ENCODE assay signal across 7 cellular contexts in the genomic region with DNA sequence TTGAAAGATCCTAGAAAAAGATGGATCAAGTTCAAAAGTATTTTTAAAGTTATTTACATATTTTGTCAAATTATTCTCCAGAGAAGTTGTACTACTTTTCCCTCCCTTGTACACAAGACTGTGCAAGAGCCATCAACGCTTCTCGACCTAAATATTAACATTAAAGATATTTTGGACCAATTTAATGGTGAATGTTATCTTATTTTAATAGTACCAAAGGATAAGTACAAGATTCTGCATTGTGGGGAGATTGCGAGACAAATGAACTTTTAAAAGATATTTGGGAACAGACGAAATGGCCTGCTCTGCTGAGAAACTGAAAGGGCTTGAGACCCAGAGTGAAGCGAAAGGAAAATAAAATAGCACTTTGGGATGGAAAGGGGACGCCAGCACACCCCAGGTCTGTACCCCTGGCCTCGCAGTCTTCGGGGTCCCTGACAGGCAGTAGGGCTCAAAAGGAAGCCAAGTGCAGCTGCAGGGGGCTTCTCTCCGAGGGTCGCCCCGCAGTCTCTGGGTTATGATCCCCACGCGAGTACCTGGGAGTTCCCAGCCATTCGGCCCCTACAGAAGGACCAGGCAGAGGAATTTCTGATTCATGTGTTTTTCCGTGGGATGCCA.
DNase-seq lines count a peak whose midpoint lies in the region; ATAC-seq lines count a peak whose summit lies in the region.

No MANE protein-coding gene starts in this region.

- peak; percentile 29 for ATAC-seq in GM19395 (IDR thresholded peaks at IDR 0.05; ENCODE audit: unreplicated experiment)
- no peak for ATAC-seq in HG03520 (IDR thresholded peaks at IDR 0.05; ENCODE audit: unreplicated experiment)

- H3K27ac ChIP-seq in HUES6 (ENCODE audit: low read depth, low read length) = no peak overlapping the region
- peak overlapping the region; percentile 71 to 75 for H3K27ac ChIP-seq in esophagus (ENCODE audit: low read depth in 2 of 2, low read length in 1 of 2)

- H3K27me3 ChIP-seq in HUES6 (ENCODE audit: control insufficient read depth, insufficient read depth, low read length) (no peaks in the 10 kb centered on the region), esophagus (ENCODE audit: control insufficient read depth in 1 of 2, insufficient read depth in 2 of 2, low read length in 2 of 2) (no peaks in the 10 kb centered on the region), skeletal muscle satellite cell (ENCODE audit: control insufficient read depth, insufficient read depth, low read length) (no peaks in the 10 kb centered on the region)

- H3K4me3 ChIP-seq in HUES6 (ENCODE audit: low read depth, low read length) = peak overlapping the region; percentile 42; the same call in 1 of the 2 replicates
- peak overlapping the region; percentile 49 to 67 for H3K4me3 ChIP-seq in esophagus (ENCODE audit: low read depth in 1 of 2, low read length in 2 of 2)
- H3K4me3 ChIP-seq in skeletal muscle satellite cell (ENCODE audit: low read length) = peak overlapping the region; percentile 80

- H3K4me1 ChIP-seq in HUES6 (ENCODE audit: control insufficient read depth, insufficient read depth, low read length) = no peaks in the 10 kb centered on the region
- no peaks in the 10 kb centered on the region for H3K4me1 ChIP-seq in esophagus (ENCODE audit: control insufficient read depth in 2 of 2, insufficient read depth in 2 of 2, low read length in 1 of 2)
- peaks cover 25% of the 10 kb centered on the region for H3K4me1 ChIP-seq in skeletal muscle satellite cell (ENCODE audit: control insufficient read depth, insufficient read depth, low read length)

- H3K9ac ChIP-seq in HUES6 (ENCODE audit: low read length) (no peak overlapping the region), skeletal muscle satellite cell (ENCODE audit: low read depth, low read length) (peak overlapping the region; percentile 89)

- no peak for DNase-seq in HUDEP-2 (lab: John Stamatoyannopoulos, UW; ENCODE audit: unreplicated experiment in 76 of 76)
- no peak for DNase-seq in NCI-H128 (lab: John Stamatoyannopoulos, UW; ENCODE audit: unreplicated experiment)

- H3K4me2 ChIP-seq in skeletal muscle satellite cell (ENCODE audit: low read length) = peak overlapping the region; percentile 100

- 45 to 51% methylated on average over 15 of the region's 15 CpGs for WGBS in esophagus, 2 donors

- H3K36me3 ChIP-seq in HUES6 (ENCODE audit: control insufficient read depth, insufficient read depth, low read length) (no peaks in the 10 kb centered on the region), esophagus (ENCODE audit: control insufficient read depth in 2 of 2, insufficient read depth in 2 of 2, low read length in 1 of 2) (no peaks in the 10 kb centered on the region), skeletal muscle satellite cell (ENCODE audit: insufficient read depth, low read length) (no peaks in the 10 kb centered on the region)

- H3K9me3 ChIP-seq in HUES6 (ENCODE audit: control insufficient read depth, insufficient read depth, low read depth, low read length) = no peaks in the 10 kb centered on the region
- no peaks in the 10 kb centered on the region for H3K9me3 ChIP-seq in esophagus (ENCODE audit: control insufficient read depth in 2 of 2, insufficient read depth in 1 of 2, low read depth in 1 of 2, low read length in 1 of 2)
- H3K9me3 ChIP-seq in skeletal muscle satellite cell (replicated peaks; ENCODE audit: low read length) = no peaks in the 10 kb centered on the region
